In the genomic region with DNA sequence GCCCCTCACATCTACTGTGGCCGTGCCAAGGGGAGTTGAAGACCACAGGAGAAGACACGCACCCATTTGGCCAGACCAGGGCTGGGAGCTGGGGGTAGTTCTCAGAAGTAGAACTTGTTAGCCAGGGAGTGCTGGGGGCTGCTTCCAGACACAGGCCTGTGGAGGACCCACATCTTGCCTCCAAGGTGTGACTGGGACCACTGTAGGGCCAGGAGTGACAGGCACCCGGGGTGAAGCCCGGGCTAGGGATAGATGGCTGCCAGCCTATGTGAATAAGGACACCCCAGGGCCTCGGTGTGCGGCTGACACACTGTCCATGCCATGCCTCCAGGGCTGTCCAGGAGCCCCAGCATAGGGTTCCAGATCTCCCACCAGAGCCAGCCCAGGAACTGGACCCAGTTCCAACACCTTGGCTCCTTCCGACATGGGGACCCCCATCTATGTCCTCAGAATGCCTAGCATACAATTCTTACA, we compare ENCODE assay signal across 19 cellular contexts. TPM values are rescaled to one million over a fixed set of nuclear protein-coding genes. Genes with fewer than 3 reads are reported as not detected.
DNase-seq lines count a peak whose midpoint lies in the region; ATAC-seq, FAIRE-seq and TF ChIP-seq lines count a peak whose summit lies in the region.
"Had no signal": no experiment of that assay in that cellular context is flagged by ENCODE, and none has a peak within 500 bp of the region (broad histone marks: within the 10 kb centered on the region; RNA-seq: fewer than 3 reads in every experiment).

No MANE protein-coding gene starts in this region.

- H3K27me3 Mint-ChIP-seq in HFFc6 (ENCODE audit: insufficient read depth), result peaks cover 4% of the 10 kb centered on the region
- peaks cover 28 to 32% of the 10 kb centered on the region in 2 donors for H3K27me3 Mint-ChIP-seq in CD4-positive, alpha-beta memory T cell

- in situ Hi-C loops in brain microvascular endothelial cell (cut with HindIII; ENCODE audit: low pct_ligation_motif_present, low sequenced_read_pairs), result no loop called here

- no peak for ATAC-seq in stimulated activated effector memory CD8-positive, alpha-beta T cell treated with anti-CD3 and anti-CD28 coated beads, Interleukin-12 subunit alpha, Interleukin-12 subunit beta, amount 100 ng/mL, for 72 hours
- no peak for ATAC-seq in HG03378 (IDR thresholded peaks at IDR 0.05; ENCODE audit: unreplicated experiment)

- H3K36me3 ChIP-seq in brain microvascular endothelial cell (replicated peaks) (peaks cover 2% of the 10 kb centered on the region), kidney (ENCODE audit: control insufficient read depth in 1 of 2, insufficient read depth in 2 of 2, low read length in 2 of 2) (no peaks in the 10 kb centered on the region)
- H3K36me3 ChIP-seq in CD4-positive, alpha-beta memory T cell (ENCODE audit: insufficient read depth, low read length), result no peaks in the 10 kb centered on the region
- H3K36me3 ChIP-seq: colonic mucosa had no signal

- peaks cover 22% of the 10 kb centered on the region for H3K36me3 Mint-ChIP-seq in HFFc6 (ENCODE audit: low read depth)
- no peaks in the 10 kb centered on the region for H3K36me3 Mint-ChIP-seq in stimulated activated effector memory CD8-positive, alpha-beta T cell treated with anti-CD3 and anti-CD28 coated beads, Interleukin-12 subunit alpha, Interleukin-12 subunit beta, amount 100 ng/mL, for 72 hours
- H3K36me3 Mint-ChIP-seq in CD4-positive, alpha-beta memory T cell, result peaks cover 0 to 5% of the 10 kb centered on the region in 2 donors

- H3K9me3 Mint-ChIP-seq in HFFc6, result no peaks in the 10 kb centered on the region
- H3K9me3 Mint-ChIP-seq in stimulated activated effector memory CD8-positive, alpha-beta T cell treated with anti-CD3 and anti-CD28 coated beads, Interleukin-12 subunit alpha, Interleukin-12 subunit beta, amount 100 ng/mL, for 72 hours, result no peaks in the 10 kb centered on the region
- H3K9me3 Mint-ChIP-seq in CD4-positive, alpha-beta memory T cell, result peaks cover 0 to 9% (median 3%) of the 10 kb centered on the region in 8 donors

- no peaks in the 10 kb centered on the region for H3K9me3 ChIP-seq in kidney (ENCODE audit: control insufficient read depth in 1 of 2, low read length in 2 of 2)
- peaks cover 0 to 4% of the 10 kb centered on the region in 2 donors for H3K9me3 ChIP-seq in CD4-positive, alpha-beta memory T cell (ENCODE audit: control insufficient read depth in 1 of 2, low read length in 2 of 2)
- H3K9me3 ChIP-seq: colonic mucosa had no signal

- H3K27ac ChIP-seq in brain microvascular endothelial cell (no peak overlapping the region), kidney (ENCODE audit: low read depth in 2 of 2, low read length in 2 of 2) (peak overlapping the region; percentile 48 to 71)
- H3K27ac ChIP-seq in CD4-positive, alpha-beta memory T cell (ENCODE audit: low read depth, low read length), result no peak overlapping the region
- H3K27ac ChIP-seq: colonic mucosa had no signal

- H3K4me3 Mint-ChIP-seq in HFFc6, result peak overlapping the region; percentile 94
- no peak overlapping the region for H3K4me3 Mint-ChIP-seq in stimulated activated effector memory CD8-positive, alpha-beta T cell treated with anti-CD3 and anti-CD28 coated beads, Interleukin-12 subunit alpha, Interleukin-12 subunit beta, amount 100 ng/mL, for 72 hours
- H3K4me3 Mint-ChIP-seq in CD4-positive, alpha-beta memory T cell, result peak overlapping the region in 1 of 8 donors; percentile 43

- no peak for TF ChIP-seq CTCF in HFFc6 (IDR thresholded peaks at IDR 0.05)
- TF ChIP-seq CTCF in brain microvascular endothelial cell (IDR thresholded peaks at IDR 0.05; ENCODE audit: low read depth, low read length, missing control alignments), result no peak
- no peak for TF ChIP-seq CTCF in kidney (IDR thresholded peaks at IDR 0.05; ENCODE audit: borderline replicate concordance, extremely low read depth, insufficient read depth)

- no peaks in the 10 kb centered on the region for H3K27me3 ChIP-seq in brain microvascular endothelial cell (replicated peaks)
- H3K27me3 ChIP-seq in CD4-positive, alpha-beta memory T cell (ENCODE audit: insufficient read depth, low read length), result peaks cover 21% of the 10 kb centered on the region

- CTCF ChIA-PET in CD4-positive, alpha-beta memory T cell (lab: Charles Lee; ENCODE audit: partially characterized antibody), result no interaction called here

- DNase-seq in HFFc6 (no peak), brain microvascular endothelial cell (no peak), kidney (no peak), hypothalamus (lab: John Stamatoyannopoulos, UW) (no peak)
- no peak for DNase-seq in stimulated activated effector memory CD8-positive, alpha-beta T cell treated with anti-CD3 and anti-CD28 coated beads, Interleukin-12 subunit alpha, Interleukin-12 subunit beta, amount 100 ng/mL, for 72 hours (ENCODE audit: low spot score in 2 of 2)
- no peak for DNase-seq in CD4-positive, alpha-beta memory T cell
- no peak for DNase-seq in stimulated activated CD4-positive, alpha-beta T cell treated with anti-CD3 and anti-CD28 coated beads, Interleukin-15, amount 100 ng/mL, for 24 hours
- DNase-seq: activated CD4-positive, alpha-beta T cell treated with anti-CD3 and anti-CD28 coated beads for 1 hour; foreskin melanocyte; NCI-H1436 treated with DMSO at 0.1 percent for 48 hours; NCI-H446 had no signal

- POLR2A ChIA-PET in CD4-positive, alpha-beta memory T cell (lab: Charles Lee; ENCODE audit: partially characterized antibody), result no interaction called here

- H3K4me3 ChIP-seq in brain microvascular endothelial cell (ENCODE audit: low read depth, low read length) (peak overlapping the region; percentile 74), kidney (ENCODE audit: low read length in 2 of 2) (peak overlapping the region; percentile 37 to 73)
- H3K4me3 ChIP-seq in CD4-positive, alpha-beta memory T cell (ENCODE audit: low read length in 2 of 2), result no peak overlapping the region
- H3K4me3 ChIP-seq: colonic mucosa, K562 had no signal

- FAIRE-seq in kidney (lab: Jason Lieb, UNC), result no peak
- FAIRE-seq: G401.6, K562 had no signal

- H3K4me1 Mint-ChIP-seq in HFFc6 (ENCODE audit: low read depth), result peaks cover 78% of the 10 kb centered on the region
- peaks cover 6% of the 10 kb centered on the region for H3K4me1 Mint-ChIP-seq in stimulated activated effector memory CD8-positive, alpha-beta T cell treated with anti-CD3 and anti-CD28 coated beads, Interleukin-12 subunit alpha, Interleukin-12 subunit beta, amount 100 ng/mL, for 72 hours
- H3K4me1 Mint-ChIP-seq in CD4-positive, alpha-beta memory T cell, result peaks cover 3 to 20% (median 9%) of the 10 kb centered on the region in 4 donors

- peak overlapping the region; percentile 81 for H3K27ac Mint-ChIP-seq in HFFc6
- H3K27ac Mint-ChIP-seq in stimulated activated effector memory CD8-positive, alpha-beta T cell treated with anti-CD3 and anti-CD28 coated beads, Interleukin-12 subunit alpha, Interleukin-12 subunit beta, amount 100 ng/mL, for 72 hours, result peak overlapping the region; percentile 17
- no peak overlapping the region for H3K27ac Mint-ChIP-seq in CD4-positive, alpha-beta memory T cell
- H3K27ac Mint-ChIP-seq: mesothelial cell of epicardium had no signal

- H3K4me1 ChIP-seq in kidney (ENCODE audit: control insufficient read depth in 1 of 2, insufficient read depth in 1 of 2, low read depth in 1 of 2, low read length in 2 of 2), result peaks cover 12 to 25% of the 10 kb centered on the region in 2 donors
- H3K4me1 ChIP-seq in CD4-positive, alpha-beta memory T cell (ENCODE audit: insufficient read depth, low read length), result peaks cover 7% of the 10 kb centered on the region
- H3K4me1 ChIP-seq: colonic mucosa had no signal

- intact Hi-C loops in kidney (cut with DNase I), result no loop called here
- intact Hi-C loops in CD4-positive, alpha-beta memory T cell (cut with micrococcal nuclease), result no loop called here

- H3K9ac ChIP-seq in kidney (ENCODE audit: low read length in 2 of 2), result peak overlapping the region in 1 of 2 donors; percentile 65

RNA-seq across cellular contexts. Expression of gene ANPEP, which starts 1.8 kb away (rescaled TPM):
- total RNA-seq in HFFc6 (2021; fragmentation: NEBNext Ultra II Directional; extraction: Animal tissue kit (Norgen Biotek cat#: 25700)), result 100 to 1,000 TPM; 502 to 857 (median 524) TPM
- 221 TPM for total RNA-seq in kidney
- 242 TPM for polyA plus RNA-seq in kidney (ENCODE audit: insufficient read depth, low read depth, low replicate concordance)
- total RNA-seq in CD4-positive, alpha-beta memory T cell, result 1 to 10 TPM; 1.9 to 2.2 TPM
- not detected for polyA plus RNA-seq in CD4-positive, alpha-beta memory T cell

RNA-seq across cellular contexts. Expression of gene MESP2, which starts 36.8 kb away (rescaled TPM):
- total RNA-seq in HFFc6 (2021; fragmentation: NEBNext Ultra II Directional; extraction: Animal tissue kit (Norgen Biotek cat#: 25700)), result under 1 TPM in 3 of 6 experiments, not detected in 3; 0.19 to 0.26 (median 0.21) TPM
- total RNA-seq in kidney, result 0.47 TPM
- 0.24 TPM for polyA plus RNA-seq in kidney (ENCODE audit: insufficient read depth, low read depth, low replicate concordance)
- not detected for total RNA-seq in CD4-positive, alpha-beta memory T cell
- not detected for polyA plus RNA-seq in CD4-positive, alpha-beta memory T cell
- total RNA-seq: OCI-LY7; T-helper 1 cell treated with Interleukin-12 subunit alpha and Interleukin-12 subunit beta and Interleukin-4 antibody, amounts not matched to agents 30 ng/mL and 1 ng/mL, for 36 hours; urinary bladder had no signal

Comparison
In these comparisons a context has a peak if more than half of its experiments do, and no peak if none do; other contexts are left out.
1. H3K27ac Mint-ChIP-seq: peak in HFFc6 (single experiment) and stimulated activated effector memory CD8-positive, alpha-beta T cell treated with anti-CD3 and anti-CD28 coated beads, Interleukin-12 subunit alpha, Interleukin-12 subunit beta, amount 100 ng/mL, for 72 hours (single experiment); none in CD4-positive, alpha-beta memory T cell (0 of 7).
2. H3K27ac ChIP-seq: peak in kidney (2 of 2); none in brain microvascular endothelial cell (single experiment) and CD4-positive, alpha-beta memory T cell (single experiment).
3. H3K4me3 ChIP-seq: peak in brain microvascular endothelial cell (single experiment) and kidney (2 of 2); none in CD4-positive, alpha-beta memory T cell (0 of 2).
4. RNA of gene ANPEP, which starts 1.8 kb away (total RNA-seq): 502 to 857 TPM in HFFc6 and 221 TPM in kidney (single experiment); 1.9 to 2.2 TPM in CD4-positive, alpha-beta memory T cell; every median in the first group is over 10 times any median in the second.